In the genomic region with DNA sequence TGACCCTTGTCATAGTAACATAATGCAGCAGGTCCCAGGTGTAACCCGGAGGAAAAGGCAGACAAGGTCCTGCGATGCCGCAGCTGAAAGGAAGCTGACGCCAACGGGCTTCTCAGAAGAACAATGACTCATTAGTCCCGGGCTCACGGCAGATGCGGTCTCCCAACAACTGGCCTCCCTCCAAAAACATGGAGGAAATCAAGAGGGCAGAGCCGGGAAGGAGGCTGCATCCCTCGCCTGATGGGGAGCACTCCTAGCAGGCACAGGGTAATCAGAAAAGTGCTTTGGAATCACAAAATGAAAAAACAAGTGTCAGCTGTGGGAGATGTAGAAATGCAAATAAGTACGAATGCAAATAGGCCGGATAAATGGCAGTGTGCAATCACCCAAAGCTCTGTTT, we compare ENCODE assay signal across 8 cellular contexts.
DNase-seq lines count a peak whose midpoint lies in the region; ATAC-seq and TF ChIP-seq lines count a peak whose summit lies in the region.

No MANE protein-coding gene starts in this region.

- WGBS in mammary epithelial cell (ENCODE audit: low coverage, missing lambda C conversion rate) = 5% methylated on average over 12 of the region's 12 CpGs

- DNase-seq in Calu3 (peak; percentile 76), NCI-H2171 treated with DMSO at 0.1 percent for 48 hours (lab: John Stamatoyannopoulos, UW) (peak; percentile 75), mammary epithelial cell (peak; percentile 89), Caco-2 (no peak)
- DNase-seq in activated effector memory CD4-positive, alpha-beta T cell treated with anti-CD3 and anti-CD28 coated beads, Interleukin-2, amount 50 U/mL, for 16 hours = no peak

- BruUV-seq in Calu3 (replicated peaks; lab: Mats Ljungman, UMichigan) (no TSS peak), mammary epithelial cell (replicated peaks; lab: Mats Ljungman, UMichigan) (no TSS peak), Caco-2 (replicated peaks; lab: Mats Ljungman, UMichigan) (no TSS peak)

- H3K79me2 ChIP-seq in mammary epithelial cell (ENCODE audit: insufficient read depth, low read length) = no peaks in the 10 kb centered on the region

- H3K36me3 ChIP-seq in mammary epithelial cell (ENCODE audit: insufficient read depth, low read length) (no peaks in the 10 kb centered on the region), Caco-2 (ENCODE audit: control insufficient read depth, insufficient read depth, low read length) (no peaks in the 10 kb centered on the region)

- H3K9me3 ChIP-seq in mammary epithelial cell (replicated peaks; ENCODE audit: insufficient read depth, low read length) = no peaks in the 10 kb centered on the region
- no peaks in the 10 kb centered on the region for H3K9me3 ChIP-seq in Caco-2

- H3K4me3 Mint-ChIP-seq in Calu3 (ENCODE audit: low read depth, unreplicated experiment) = peak overlapping the region; percentile 62
- H3K4me3 Mint-ChIP-seq in nephron = no peak overlapping the region
- H3K4me3 Mint-ChIP-seq in Caco-2 (ENCODE audit: unreplicated experiment) = no peak overlapping the region

- TF ChIP-seq CTCF in Calu3 (IDR thresholded peaks at IDR 0.05; ENCODE audit: unreplicated experiment) = no peak
- TF ChIP-seq CTCF in mammary epithelial cell (conservative IDR thresholded peaks at IDR 0.05 in 1 of 2, IDR thresholded peaks at IDR 0.05 in 1 of 2; ENCODE audit: extremely low read depth in 1 of 2, insufficient read depth in 1 of 2, low read depth in 1 of 2, low read length in 2 of 2) = no peak
- no peak for TF ChIP-seq CTCF in nephron (IDR thresholded peaks at IDR 0.05; ENCODE audit: unreplicated experiment in 3 of 3)
- no peak for TF ChIP-seq CTCF in Caco-2 (IDR thresholded peaks at IDR 0.05; ENCODE audit: insufficient read depth in 1 of 2, low read depth in 1 of 2, low read length in 1 of 2, severe bottlenecking in 1 of 2, unreplicated experiment in 1 of 2)

- CTCF ChIA-PET in Calu3 (lab: Charles Lee) (interaction anchor here (0.7 kb wide), 1 partner anchor 60 kb away, joined by 6 read pairs; no protein-coding TSS in a partner anchor), mammary epithelial cell (lab: Charles Lee; ENCODE audit: low non-redundant PET) (interaction anchor here (0.8 kb wide), 1 partner anchor 21 kb away, joined by 5 read pairs; no protein-coding TSS in a partner anchor), Caco-2 (lab: Charles Lee) (no interaction called here)

- H3K27ac ChIP-seq in mammary epithelial cell (ENCODE audit: insufficient read depth, low read depth, low read length) = peak overlapping the region; percentile 57

- peaks cover 47% of the 10 kb centered on the region for H3K4me1 ChIP-seq in mammary epithelial cell (ENCODE audit: insufficient read depth, low read length)
- H3K4me1 ChIP-seq in Caco-2 = peaks cover 12% of the 10 kb centered on the region

- dilution Hi-C loops in mammary epithelial cell (cut with HindIII; ENCODE audit: low sequenced_read_pairs) = no loop called here

- no peaks in the 10 kb centered on the region for H3K9me3 Mint-ChIP-seq in Calu3 (ENCODE audit: low read depth, unreplicated experiment)
- no peaks in the 10 kb centered on the region for H3K9me3 Mint-ChIP-seq in nephron
- H3K9me3 Mint-ChIP-seq in Caco-2 (ENCODE audit: unreplicated experiment) = no peaks in the 10 kb centered on the region

- H2AFZ ChIP-seq in mammary epithelial cell (ENCODE audit: low read depth, low read length) = peak overlapping the region; percentile 86

- H3K4me3 ChIP-seq in mammary epithelial cell (replicated peaks in 1 of 3; ENCODE audit: insufficient read depth in 1 of 3, low read depth in 2 of 3, low read length in 3 of 3) (no peak overlapping the region), Caco-2 (ENCODE audit: low read depth, low read length) (no peak overlapping the region)

- intact Hi-C loops in Calu3 (cut with micrococcal nuclease; ENCODE audit: unreplicated experiment) = loop anchor here (10.0 kb wide), 1 partner anchor 316 kb away; no protein-coding TSS in a partner anchor
- intact Hi-C loops in mammary epithelial cell (cut with micrococcal nuclease) = loop anchor here (1.0 kb wide), 1 partner anchor 47 kb away; no protein-coding TSS in a partner anchor
- intact Hi-C loops in Caco-2 (cut with micrococcal nuclease; ENCODE audit: unreplicated experiment) = no loop called here

- in situ Hi-C loops in mammary epithelial cell (cut with MboI; ENCODE audit: low sequenced_read_pairs in 2 of 2) = no loop called here

- H4K20me1 ChIP-seq in mammary epithelial cell (ENCODE audit: insufficient read depth, low read length) = no peaks in the 10 kb centered on the region

- no peaks in the 10 kb centered on the region for H3K27me3 Mint-ChIP-seq in Calu3 (ENCODE audit: unreplicated experiment)
- H3K27me3 Mint-ChIP-seq in nephron (ENCODE audit: low read depth) = peaks cover 3% of the 10 kb centered on the region
- no peaks in the 10 kb centered on the region for H3K27me3 Mint-ChIP-seq in Caco-2 (ENCODE audit: insufficient read depth, unreplicated experiment)

- H3K36me3 Mint-ChIP-seq in Calu3 (ENCODE audit: insufficient read depth, unreplicated experiment) = peaks cover 15% of the 10 kb centered on the region
- H3K36me3 Mint-ChIP-seq in nephron (ENCODE audit: low read depth) = no peaks in the 10 kb centered on the region
- peaks cover 10% of the 10 kb centered on the region for H3K36me3 Mint-ChIP-seq in Caco-2 (ENCODE audit: insufficient read depth, unreplicated experiment)

- POLR2A ChIA-PET in Caco-2 (lab: Charles Lee) = no interaction called here

- ATAC-seq in GM21526 (IDR thresholded peaks at IDR 0.05; ENCODE audit: low FRiP score, unreplicated experiment) = no peak
- no peak for ATAC-seq in HG02852 (IDR thresholded peaks at IDR 0.05; ENCODE audit: unreplicated experiment)

- H3K27me3 ChIP-seq in mammary epithelial cell (ENCODE audit: insufficient read depth, low read length) (no peaks in the 10 kb centered on the region), Caco-2 (replicated peaks; ENCODE audit: control insufficient read depth, insufficient read depth, low read length) (no peaks in the 10 kb centered on the region)

- H3K27ac Mint-ChIP-seq in Calu3 (ENCODE audit: unreplicated experiment) (peak overlapping the region; percentile 55), nephron (peak overlapping the region; percentile 9 to 57 (median 25)), Caco-2 (ENCODE audit: unreplicated experiment) (no peak overlapping the region)

- peaks cover 29% of the 10 kb centered on the region for H3K4me1 Mint-ChIP-seq in Calu3 (ENCODE audit: low read depth, unreplicated experiment)
- peaks cover 43% of the 10 kb centered on the region for H3K4me1 Mint-ChIP-seq in nephron
- peaks cover 11% of the 10 kb centered on the region for H3K4me1 Mint-ChIP-seq in Caco-2 (ENCODE audit: low read depth, unreplicated experiment)

- no peak overlapping the region for H3K9ac ChIP-seq in mammary epithelial cell (ENCODE audit: insufficient read depth, low read length)

- H3K4me2 ChIP-seq in mammary epithelial cell (ENCODE audit: insufficient read depth, low read depth, low read length) = peak overlapping the region; percentile 68

Comparison
In these comparisons a context has a peak if more than half of its experiments do, and no peak if none do; other contexts are left out.
1. DNase-seq: peak in Calu3 (single experiment), NCI-H2171 treated with DMSO at 0.1 percent for 48 hours (single experiment) and mammary epithelial cell (single experiment); none in Caco-2 (0 of 2) and activated effector memory CD4-positive, alpha-beta T cell treated with anti-CD3 and anti-CD28 coated beads, Interleukin-2, amount 50 U/mL, for 16 hours (single experiment).